ENCODE assay signal across 10 cellular contexts in the genomic region with DNA sequence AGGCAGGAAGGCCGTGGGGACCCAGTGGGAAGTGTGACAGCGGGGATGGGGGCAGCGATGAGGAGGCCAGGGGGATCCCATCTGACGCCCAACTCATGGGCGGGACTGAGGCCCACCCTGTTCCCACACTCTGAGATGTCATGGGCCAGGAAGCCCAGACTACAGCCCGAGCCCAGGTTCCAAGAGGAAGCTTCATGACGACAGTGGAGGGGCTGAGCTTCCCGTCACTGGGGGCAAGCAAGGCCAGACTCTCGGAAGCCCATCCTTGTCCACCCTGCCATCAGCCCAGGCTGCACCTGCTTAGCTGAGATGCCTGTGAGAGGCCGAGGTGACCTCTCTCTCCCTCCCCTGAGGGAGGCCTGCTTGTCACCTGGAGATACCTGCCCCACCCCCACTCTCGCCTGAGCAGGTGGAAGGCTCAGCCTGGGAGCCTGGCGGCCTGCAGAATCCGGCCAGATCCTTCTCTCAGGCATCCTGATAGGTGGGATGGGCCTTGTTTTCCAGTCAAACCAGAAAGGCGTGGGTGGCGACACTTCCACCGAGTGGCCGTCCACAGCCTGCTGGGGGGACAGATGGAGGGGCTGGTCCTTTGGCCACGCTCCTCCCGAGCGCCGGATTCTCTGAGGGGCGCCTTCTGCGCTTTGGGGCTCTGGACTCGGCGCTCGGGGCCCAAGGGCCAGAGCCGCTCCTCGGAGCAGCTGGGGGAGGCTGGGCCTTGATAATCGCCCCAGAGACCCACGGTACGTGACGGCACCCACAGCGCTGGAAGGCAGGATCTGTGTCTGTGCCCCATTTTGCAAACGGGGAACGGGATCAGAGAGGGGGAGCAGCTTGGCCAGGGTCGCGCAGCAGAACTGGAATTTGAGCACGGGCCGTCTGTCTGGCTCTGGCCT. TPM values are rescaled to one million over a fixed set of nuclear protein-coding genes. Genes with fewer than 3 reads are reported as not detected.
A peak's percentile ranks its signal among the peaks of the same experiment; 100 is the strongest.
DNase-seq lines count a peak whose midpoint lies in the region; ATAC-seq, FAIRE-seq and TF ChIP-seq lines count a peak whose summit lies in the region.
"Had no signal": no experiment of that assay in that cellular context is flagged by ENCODE, and none has a peak within 500 bp of the region (broad histone marks: within the 10 kb centered on the region; RNA-seq: fewer than 3 reads in every experiment).

No MANE protein-coding gene starts in this region.

- H3K4ac ChIP-seq in H1 (replicated peaks; ENCODE audit: insufficient read length, low read depth, low read length) = no peak overlapping the region

- no peak overlapping the region for H2BK5ac ChIP-seq in H1 (ENCODE audit: low read depth, low read length)

- H4K91ac ChIP-seq in H1 (replicated peaks; ENCODE audit: insufficient read length, low read length) = no peak overlapping the region

- H3K79me2 ChIP-seq in H1 (ENCODE audit: control insufficient read depth in 1 of 2, insufficient read depth in 2 of 2, low read length in 2 of 2) (peaks cover 24 to 78% of the 10 kb centered on the region in 2 experiments; a peak in 3 of 4 replicates), parathyroid adenoma (peaks cover 77% of the 10 kb centered on the region)

- H3K4me1 Mint-ChIP-seq in CD8-positive, alpha-beta memory T cell = peaks cover 25 to 63% (median 34%) of the 10 kb centered on the region in 3 donors

- WGBS in H1 (ENCODE audit: extremely low coverage in 1 of 2, insufficient coverage in 1 of 2, insufficient read length in 1 of 2, insufficient replicate concordance in 2 of 2, low coverage in 1 of 2, low lambda C conversion rate in 2 of 2, missing lambda C conversion rate in 1 of 2), 2 experiments = 89% methylated on average over 37 of the region's 39 CpGs; no CpG with 5 or more reads in 1 of the 2 experiments

- no peak overlapping the region for H2BK120ac ChIP-seq in H1 (replicated peaks; ENCODE audit: low read depth, low read length)

- no peaks in the 10 kb centered on the region for H3K9me3 Mint-ChIP-seq in CD8-positive, alpha-beta memory T cell

- H4K5ac ChIP-seq in H1 (ENCODE audit: insufficient read length, low read depth, low read length) = no peak overlapping the region

- no peak overlapping the region for H2BK15ac ChIP-seq in H1 (ENCODE audit: low read length)

- no peak for ATAC-seq in HG03045 (IDR thresholded peaks at IDR 0.05; ENCODE audit: unreplicated experiment)

- H3K14ac ChIP-seq in H1 (ENCODE audit: insufficient read length) = no peak overlapping the region

- H3K4me2 ChIP-seq in H1 (ENCODE audit: insufficient read depth in 1 of 2, low read depth in 2 of 2, low read length in 2 of 2) = peak overlapping the region in 1 of 2 experiments; percentile 29; a peak in 1 of 4 replicates
- peak overlapping the region; percentile 95 for H3K4me2 ChIP-seq in parathyroid adenoma (ENCODE audit: low read length)

- peak overlapping the region; percentile 31 for H3K27ac ChIP-seq in CD8-positive, alpha-beta memory T cell (ENCODE audit: low read depth, low read length)
- no peak overlapping the region for H3K27ac ChIP-seq in H1 (ENCODE audit: low read depth, low read length)
- peak overlapping the region; percentile 87 for H3K27ac ChIP-seq in parathyroid adenoma

- peak overlapping the region; percentile 7 to 96 (median 74) for H3K27ac Mint-ChIP-seq in CD8-positive, alpha-beta memory T cell

- H3K56ac ChIP-seq in H1 (replicated peaks; ENCODE audit: insufficient read length, low read depth, low read length) = peak overlapping the region; percentile 49

- CTCF ChIA-PET in CD8-positive, alpha-beta memory T cell (lab: Charles Lee) = interaction anchor here (1.0 to 1.5 kb wide), 2 partner anchors 74 to 77 kb away, joined by 3 to 5 read pairs; no protein-coding TSS in a partner anchor
- CTCF ChIA-PET in H1 (lab: Charles Lee; ENCODE audit: partially characterized antibody) = interaction anchor here (1.0 kb wide), 1 partner anchor 20 kb away, joined by 3 read pairs; no protein-coding TSS in a partner anchor

- 0 out of 2 replicates have a peak overlapping the region, but pooled peaks have one; percentile 18 for H2BK20ac ChIP-seq in H1 (ENCODE audit: low read length)

- H3K27me3 Mint-ChIP-seq in CD8-positive, alpha-beta memory T cell = peaks cover 0 to 3% of the 10 kb centered on the region in 2 donors

- peaks cover 0 to 21% (median 0%) of the 10 kb centered on the region in 3 donors for H3K36me3 Mint-ChIP-seq in CD8-positive, alpha-beta memory T cell

- H2AFZ ChIP-seq in H1 (ENCODE audit: low read length) (no peak overlapping the region), parathyroid adenoma (no peak overlapping the region)

- TF ChIP-seq EP300 in H1 (IDR thresholded peaks at IDR 0.05; ENCODE audit: borderline replicate concordance in 1 of 2, low read depth in 2 of 2, low read length in 2 of 2) = no peak

- no peaks in the 10 kb centered on the region for H3K36me3 ChIP-seq in CD8-positive, alpha-beta memory T cell (ENCODE audit: insufficient read depth, low read length)
- no peaks in the 10 kb centered on the region for H3K36me3 ChIP-seq in H1 (ENCODE audit: control insufficient read depth in 2 of 4, insufficient read depth in 4 of 4, low read length in 3 of 4)
- no peaks in the 10 kb centered on the region for H3K36me3 ChIP-seq in parathyroid adenoma (ENCODE audit: control insufficient read depth, insufficient read depth, low read length)

- peak overlapping the region; percentile 40 to 92 (median 83) for H3K4me3 Mint-ChIP-seq in CD8-positive, alpha-beta memory T cell

- no peak overlapping the region; the same call in 1 of the 2 replicates for H4K8ac ChIP-seq in H1 (ENCODE audit: extremely low read depth, insufficient read depth, low read length)

- DNase-seq in CD8-positive, alpha-beta memory T cell = no peak
- DNase-seq in NCI-H510A treated with DMSO at 0.1 percent for 48 hours (lab: John Stamatoyannopoulos, UW) = peak; percentile 97
- no peak for DNase-seq in H1 (ENCODE audit: low read depth in 1 of 2, low spot score in 2 of 2)
- no peak for DNase-seq in GM19240 (ENCODE audit: insufficient read length, low spot score)
- DNase-seq in iPS-NIHi7 (ENCODE audit: extremely low spot score) = no peak
- DNase-seq in midbrain (lab: John Stamatoyannopoulos, UW) = no peak
- DNase-seq: effector CD8-positive, alpha-beta T cell; NCI-H446 had no signal

- TF ChIP-seq CTCF in H1 (IDR thresholded peaks at IDR 0.05; ENCODE audit: control extremely low read depth in 1 of 3, insufficient read depth in 1 of 3, low read depth in 1 of 3, low read length in 3 of 3) = no peak
- no peak for TF ChIP-seq CTCF in parathyroid adenoma (IDR thresholded peaks at IDR 0.05)

- H3K23me2 ChIP-seq in H1 (ENCODE audit: low read depth, low read length) = peaks cover 4% of the 10 kb centered on the region; the same call in 1 of the 2 replicates

- no peaks in the 10 kb centered on the region for H3K9me3 ChIP-seq in CD8-positive, alpha-beta memory T cell (ENCODE audit: low read length)
- H3K9me3 ChIP-seq in H1 (ENCODE audit: insufficient read depth in 2 of 2, low read depth in 1 of 2, low read length in 1 of 2) (no peaks in the 10 kb centered on the region), parathyroid adenoma (ENCODE audit: control insufficient read depth, low read length) (no peaks in the 10 kb centered on the region)

- POLR2A ChIA-PET in CD8-positive, alpha-beta memory T cell (lab: Charles Lee) = interaction anchor here (0.8 to 2.9 kb wide), 3 partner anchors 43 to 74 kb away, joined by 3 to 15 read pairs (median 3); no protein-coding TSS in a partner anchor
- POLR2A ChIA-PET in H1 (lab: Charles Lee; ENCODE audit: partially characterized antibody) = interaction anchor here (0.7 to 3.8 kb wide), 12 partner anchors 12 to 92 kb away, joined by 3 to 22 read pairs (median 3); partner anchors contain the start of genes DAPK3 and EEF2

- no peaks in the 10 kb centered on the region for H3K27me3 ChIP-seq in CD8-positive, alpha-beta memory T cell (ENCODE audit: insufficient read depth, low read length, poor library complexity, severe bottlenecking)
- 0 out of 7 replicates have a peak, but pooled peaks cover 0 to 1% (median 0%) of the 10 kb centered on the region in 4 experiments for H3K27me3 ChIP-seq in H1 (replicated peaks in 1 of 4; ENCODE audit: control insufficient read depth in 3 of 4, extremely low read depth in 1 of 4, insufficient read depth in 3 of 4, low read length in 3 of 4)
- H3K27me3 ChIP-seq in parathyroid adenoma (ENCODE audit: control insufficient read depth, insufficient read depth, low read length) = no peaks in the 10 kb centered on the region

- H3K9ac ChIP-seq in H1 (replicated peaks in 1 of 4; ENCODE audit: extremely low read depth in 1 of 4, low read depth in 3 of 4, low read length in 3 of 4) (no peak overlapping the region), parathyroid adenoma (no peak overlapping the region)

- no peak overlapping the region for H3K4me3 ChIP-seq in CD8-positive, alpha-beta memory T cell (ENCODE audit: low read length)
- no peak overlapping the region for H3K4me3 ChIP-seq in H1 (ENCODE audit: extremely low read depth in 1 of 4, insufficient read depth in 2 of 4, low read depth in 3 of 4, low read length in 4 of 4)
- peak overlapping the region; percentile 47 for H3K4me3 ChIP-seq in parathyroid adenoma (ENCODE audit: low read depth, low read length)

- TF ChIP-seq RAD21 in H1 (IDR thresholded peaks at IDR 0.05 in 1 of 2, conservative IDR thresholded peaks at IDR 0.05 in 1 of 2; ENCODE audit: low read depth in 2 of 2, low read length in 2 of 2) = no peak

- H3K18ac ChIP-seq in H1 (ENCODE audit: extremely low read depth, low read length) = no peak overlapping the region; the same call in 1 of the 2 replicates

- FAIRE-seq in H1 (lab: Jason Lieb, UNC) = no peak

- TF ChIP-seq POLR2A in H1 (IDR thresholded peaks at IDR 0.05; ENCODE audit: control extremely low read depth in 1 of 2, low read depth in 2 of 2, low read length in 2 of 2) = no peak

- no peak overlapping the region for H3K23ac ChIP-seq in H1 (ENCODE audit: insufficient read length)

- H4K20me1 ChIP-seq in H1 (replicated peaks in 1 of 2; ENCODE audit: control insufficient read depth in 1 of 2, insufficient read depth in 2 of 2, low read length in 2 of 2) = peaks cover 34 to 37% of the 10 kb centered on the region in 2 experiments

- H2BK12ac ChIP-seq in H1 (ENCODE audit: low read depth, low read length) = no peak overlapping the region

- peaks cover 10% of the 10 kb centered on the region for H3K79me1 ChIP-seq in H1 (ENCODE audit: low read depth, low read length)

- peaks cover 52% of the 10 kb centered on the region for H3K4me1 ChIP-seq in CD8-positive, alpha-beta memory T cell (ENCODE audit: insufficient read depth, low read length)
- H3K4me1 ChIP-seq in H1 (replicated peaks in 1 of 4; ENCODE audit: control insufficient read depth in 3 of 4, insufficient read depth in 4 of 4, low read length in 3 of 4) (peaks cover 0 to 39% (median 20%) of the 10 kb centered on the region in 4 experiments; a peak in 6 of 7 replicates), parathyroid adenoma (peaks cover 39% of the 10 kb centered on the region)

- no peak overlapping the region for H2AK5ac ChIP-seq in H1 (ENCODE audit: low read depth, low read length)

RNA-seq across cellular contexts. Expression of gene ZBTB7A, which starts 4.8 kb away (rescaled TPM):
- 10 to 100 TPM; 44.1 to 46.8 TPM for total RNA-seq in CD8-positive, alpha-beta memory T cell
- polyA plus RNA-seq in CD8-positive, alpha-beta memory T cell = 86.1 TPM
- total RNA-seq in H1 (2021; fragmentation: NEBNext Ultra II Directional; extraction: Animal tissue kit (Norgen Biotek cat#: 25700)) = 16.6 and 17.8 TPM in 2 replicates
- 5.6 and 9.1 TPM in 2 replicates for polyA plus RNA-seq in H1 (2011; rRNA removed)
- 5.6 TPM for polyA plus RNA-seq in H1 (2011; cell fraction: cytosol; rRNA removed)
- 19.7 TPM for polyA plus RNA-seq in H1 (2011; cell fraction: nucleus; rRNA removed)
- 5.4 to 9.5 TPM (median 8.5 TPM) in 4 replicates for polyA plus RNA-seq in H1 (2012, experiment 1 of 2)
- polyA plus RNA-seq in H1 (2012, experiment 2 of 2) = 4.5 TPM
- polyA plus RNA-seq in H1 (2013, experiment 1 of 2) = 17.9 TPM
- polyA plus RNA-seq in H1 (2013, experiment 2 of 2) = 15.8 TPM
- polyA minus RNA-seq in H1 (2011; rRNA and poly(A)+ RNA removed) = 3.1 and 3.5 TPM in 2 replicates
- 9.5 TPM for polyA minus RNA-seq in H1 (2011; cell fraction: cytosol; rRNA and poly(A)+ RNA removed)
- 14.4 TPM for polyA minus RNA-seq in H1 (2011; cell fraction: nucleus; rRNA and poly(A)+ RNA removed)

RNA-seq across cellular contexts. Expression of gene PIAS4, which starts 54.4 kb away (rescaled TPM):
- 10 to 100 TPM; 29.1 to 33.8 TPM for total RNA-seq in CD8-positive, alpha-beta memory T cell
- 6.3 TPM for polyA plus RNA-seq in CD8-positive, alpha-beta memory T cell
- 41.4 and 51.4 TPM in 2 replicates for total RNA-seq in H1 (2021; fragmentation: NEBNext Ultra II Directional; extraction: Animal tissue kit (Norgen Biotek cat#: 25700))
- polyA plus RNA-seq in H1 (2011; rRNA removed) = 30.2 and 50.9 TPM in 2 replicates
- 20.8 TPM for polyA plus RNA-seq in H1 (2011; cell fraction: cytosol; rRNA removed)
- 63.1 TPM for polyA plus RNA-seq in H1 (2011; cell fraction: nucleus; rRNA removed)
- 38.4 to 43.8 TPM (median 41.8 TPM) in 4 replicates for polyA plus RNA-seq in H1 (2012, experiment 1 of 2)
- polyA plus RNA-seq in H1 (2012, experiment 2 of 2) = 41.0 TPM
- 50.9 TPM for polyA plus RNA-seq in H1 (2013, experiment 1 of 2)
- 51.6 TPM for polyA plus RNA-seq in H1 (2013, experiment 2 of 2)
- polyA minus RNA-seq in H1 (2011; rRNA and poly(A)+ RNA removed) = 15.1 and 22.0 TPM in 2 replicates
- polyA minus RNA-seq in H1 (2011; cell fraction: cytosol; rRNA and poly(A)+ RNA removed) = 18.9 TPM
- 25.7 TPM for polyA minus RNA-seq in H1 (2011; cell fraction: nucleus; rRNA and poly(A)+ RNA removed)
